ENCODE assay signal across 1 cellular context in the genomic region with DNA sequence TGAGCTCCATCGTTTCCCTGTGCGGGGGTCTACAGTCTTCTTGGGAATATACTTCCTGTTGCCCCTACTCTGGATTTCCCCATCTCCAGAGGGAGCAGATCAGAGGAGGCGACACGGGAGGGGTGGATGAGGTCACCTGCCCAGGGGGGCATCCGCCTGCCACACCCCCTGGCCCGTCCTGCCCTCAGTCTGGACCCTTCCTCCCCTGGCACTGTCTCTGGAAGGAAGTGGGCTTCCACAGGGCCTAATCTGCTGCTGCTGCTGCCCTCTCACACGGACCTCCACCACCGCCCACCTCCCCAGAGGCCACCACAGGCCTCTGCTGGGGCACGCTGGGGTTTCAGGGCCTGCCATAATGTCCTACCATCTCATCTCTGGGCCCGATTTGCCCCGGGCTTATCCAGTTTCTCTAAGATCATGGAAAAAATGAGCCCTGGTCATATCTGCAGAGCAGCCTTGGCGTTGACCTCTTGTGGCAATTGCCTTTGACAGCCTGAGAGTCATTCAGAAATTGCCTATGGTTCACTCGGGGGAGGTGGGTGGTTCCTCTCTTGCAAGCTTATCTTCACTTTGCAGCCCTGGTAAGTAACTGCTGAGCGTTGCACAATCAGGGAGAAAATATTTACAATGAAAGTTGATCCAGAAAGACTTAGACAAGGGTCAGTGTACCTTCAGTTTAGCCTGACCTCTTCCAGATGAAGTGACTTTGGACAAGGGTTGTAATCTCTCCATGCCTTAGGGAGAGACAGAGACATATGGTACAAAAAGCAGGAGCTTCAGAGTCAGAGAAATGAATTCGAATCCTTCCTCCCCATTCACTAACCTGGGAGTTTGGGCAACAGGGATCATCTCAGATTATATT.
TF ChIP-seq lines count a peak whose summit lies in the region.

No MANE protein-coding gene starts in this region.

TF ChIP-seq in K562, 482 proteins besides CTCF, POLR2A, EP300 and RAD21 (continued from another document and continues in another):
- TF ChIP-seq RERE (CRISPR knock-in tag; IDR thresholded peaks at IDR 0.05; ENCODE audit: borderline replicate concordance) (no peak), ZNF133 (CRISPR knock-in tag; IDR thresholded peaks at IDR 0.05) (peak; percentile 86), OTX1 (CRISPR knock-in tag; IDR thresholded peaks at IDR 0.05) (peak; percentile 90; the same call in 1 of the 2 replicates), SMC3 (conservative IDR thresholded peaks at IDR 0.05; ENCODE audit: insufficient read depth, low read depth, low read length) (peak; percentile 34; the same call in 1 of the 2 replicates), GABPB2 (CRISPR knock-in tag; conservative IDR thresholded peaks at IDR 0.05) (no peak; the same call in 1 of the 2 replicates), NFYB (IDR thresholded peaks at IDR 0.05; ENCODE audit: extremely low read depth, insufficient read length) (no peak), SPI1 (IDR thresholded peaks at IDR 0.05; ENCODE audit: borderline replicate concordance, low read depth, low read length) (peak; percentile 98), ZBTB17 (CRISPR knock-in tag; IDR thresholded peaks at IDR 0.05) (peak; percentile 87), ZNF766 (CRISPR knock-in tag; conservative IDR thresholded peaks at IDR 0.05) (peak; percentile 93), ZNF707 (CRISPR knock-in tag; conservative IDR thresholded peaks at IDR 0.05) (peak; percentile 64; the same call in 1 of the 2 replicates), MAFK (IDR thresholded peaks at IDR 0.05; ENCODE audit: low read length) (peak; percentile 98), PHF8 (IDR thresholded peaks at IDR 0.05; ENCODE audit: borderline replicate concordance, low read length) (no peak; the same call in 1 of the 2 replicates), JUNB (CRISPR knock-in tag; conservative IDR thresholded peaks at IDR 0.05) (peak; percentile 55), ZNF76 (CRISPR knock-in tag; IDR thresholded peaks at IDR 0.05; ENCODE audit: borderline replicate concordance) (peak; percentile 95), ZNF395 (CRISPR knock-in tag; IDR thresholded peaks at IDR 0.05) (peak; percentile 94), IRF2 (CRISPR knock-in tag; IDR thresholded peaks at IDR 0.05) (no peak), ZNF41 (CRISPR knock-in tag; conservative IDR thresholded peaks at IDR 0.05) (peak; percentile 61; the same call in 1 of the 2 replicates), E2F5 (CRISPR knock-in tag; IDR thresholded peaks at IDR 0.05) (no peak), ETV1 (tag; conservative IDR thresholded peaks at IDR 0.05; ENCODE audit: low read depth) (peak; percentile 84), PTTG1 (tag; IDR thresholded peaks at IDR 0.05; ENCODE audit: low read depth) (peak; percentile 70; the same call in 1 of the 2 replicates), C11orf30 (IDR thresholded peaks at IDR 0.05; ENCODE audit: low read depth) (peak; percentile 98), ZBTB43 (CRISPR knock-in tag; IDR thresholded peaks at IDR 0.05) (peak; percentile 88; the same call in 1 of the 2 replicates), CEBPB (tag; IDR thresholded peaks at IDR 0.05) (peak; percentile 100), SAFB (IDR thresholded peaks at IDR 0.05; ENCODE audit: borderline replicate concordance, low read depth, low read length) (no peak)
- TF ChIP-seq, protein P1, sequence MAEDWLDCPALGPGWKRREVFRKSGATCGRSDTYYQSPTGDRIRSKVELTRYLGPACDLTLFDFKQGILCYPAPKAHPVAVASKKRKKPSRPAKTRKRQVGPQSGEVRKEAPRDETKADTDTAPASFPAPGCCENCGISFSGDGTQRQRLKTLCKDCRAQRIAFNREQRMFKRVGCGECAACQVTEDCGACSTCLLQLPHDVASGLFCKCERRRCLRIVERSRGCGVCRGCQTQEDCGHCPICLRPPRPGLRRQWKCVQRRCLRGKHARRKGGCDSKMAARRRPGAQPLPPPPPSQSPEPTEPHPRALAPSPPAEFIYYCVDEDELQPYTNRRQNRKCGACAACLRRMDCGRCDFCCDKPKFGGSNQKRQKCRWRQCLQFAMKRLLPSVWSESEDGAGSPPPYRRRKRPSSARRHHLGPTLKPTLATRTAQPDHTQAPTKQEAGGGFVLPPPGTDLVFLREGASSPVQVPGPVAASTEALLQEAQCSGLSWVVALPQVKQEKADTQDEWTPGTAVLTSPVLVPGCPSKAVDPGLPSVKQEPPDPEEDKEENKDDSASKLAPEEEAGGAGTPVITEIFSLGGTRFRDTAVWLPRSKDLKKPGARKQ (CRISPR knock-in tag; IDR thresholded peaks at IDR 0.05) = no peak
- TF ChIP-seq, protein P2, sequence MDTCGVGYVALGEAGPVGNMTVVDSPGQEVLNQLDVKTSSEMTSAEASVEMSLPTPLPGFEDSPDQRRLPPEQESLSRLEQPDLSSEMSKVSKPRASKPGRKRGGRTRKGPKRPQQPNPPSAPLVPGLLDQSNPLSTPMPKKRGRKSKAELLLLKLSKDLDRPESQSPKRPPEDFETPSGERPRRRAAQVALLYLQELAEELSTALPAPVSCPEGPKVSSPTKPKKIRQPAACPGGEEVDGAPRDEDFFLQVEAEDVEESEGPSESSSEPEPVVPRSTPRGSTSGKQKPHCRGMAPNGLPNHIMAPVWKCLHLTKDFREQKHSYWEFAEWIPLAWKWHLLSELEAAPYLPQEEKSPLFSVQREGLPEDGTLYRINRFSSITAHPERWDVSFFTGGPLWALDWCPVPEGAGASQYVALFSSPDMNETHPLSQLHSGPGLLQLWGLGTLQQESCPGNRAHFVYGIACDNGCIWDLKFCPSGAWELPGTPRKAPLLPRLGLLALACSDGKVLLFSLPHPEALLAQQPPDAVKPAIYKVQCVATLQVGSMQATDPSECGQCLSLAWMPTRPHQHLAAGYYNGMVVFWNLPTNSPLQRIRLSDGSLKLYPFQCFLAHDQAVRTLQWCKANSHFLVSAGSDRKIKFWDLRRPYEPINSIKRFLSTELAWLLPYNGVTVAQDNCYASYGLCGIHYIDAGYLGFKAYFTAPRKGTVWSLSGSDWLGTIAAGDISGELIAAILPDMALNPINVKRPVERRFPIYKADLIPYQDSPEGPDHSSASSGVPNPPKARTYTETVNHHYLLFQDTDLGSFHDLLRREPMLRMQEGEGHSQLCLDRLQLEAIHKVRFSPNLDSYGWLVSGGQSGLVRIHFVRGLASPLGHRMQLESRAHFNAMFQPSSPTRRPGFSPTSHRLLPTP (IDR thresholded peaks at IDR 0.05; ENCODE audit: borderline replicate concordance, extremely low read depth, insufficient read length) = no peak
- TF ChIP-seq, protein P3, sequence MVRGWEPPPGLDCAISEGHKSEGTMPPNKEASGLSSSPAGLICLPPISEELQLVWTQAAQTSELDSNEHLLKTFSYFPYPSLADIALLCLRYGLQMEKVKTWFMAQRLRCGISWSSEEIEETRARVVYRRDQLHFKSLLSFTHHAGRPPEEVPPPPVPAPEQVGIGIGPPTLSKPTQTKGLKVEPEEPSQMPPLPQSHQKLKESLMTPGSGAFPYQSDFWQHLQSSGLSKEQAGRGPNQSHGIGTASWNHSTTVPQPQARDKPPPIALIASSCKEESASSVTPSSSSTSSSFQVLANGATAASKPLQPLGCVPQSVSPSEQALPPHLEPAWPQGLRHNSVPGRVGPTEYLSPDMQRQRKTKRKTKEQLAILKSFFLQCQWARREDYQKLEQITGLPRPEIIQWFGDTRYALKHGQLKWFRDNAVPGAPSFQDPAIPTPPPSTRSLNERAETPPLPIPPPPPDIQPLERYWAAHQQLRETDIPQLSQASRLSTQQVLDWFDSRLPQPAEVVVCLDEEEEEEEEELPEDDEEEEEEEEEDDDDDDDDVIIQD (CRISPR knock-in tag; IDR thresholded peaks at IDR 0.05) = peak; percentile 92
- TF ChIP-seq, protein P4, sequence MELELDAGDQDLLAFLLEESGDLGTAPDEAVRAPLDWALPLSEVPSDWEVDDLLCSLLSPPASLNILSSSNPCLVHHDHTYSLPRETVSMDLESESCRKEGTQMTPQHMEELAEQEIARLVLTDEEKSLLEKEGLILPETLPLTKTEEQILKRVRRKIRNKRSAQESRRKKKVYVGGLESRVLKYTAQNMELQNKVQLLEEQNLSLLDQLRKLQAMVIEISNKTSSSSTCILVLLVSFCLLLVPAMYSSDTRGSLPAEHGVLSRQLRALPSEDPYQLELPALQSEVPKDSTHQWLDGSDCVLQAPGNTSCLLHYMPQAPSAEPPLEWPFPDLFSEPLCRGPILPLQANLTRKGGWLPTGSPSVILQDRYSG (tag; conservative IDR thresholded peaks at IDR 0.05; ENCODE audit: low read depth) = peak; percentile 82
- TF ChIP-seq, protein P5, sequence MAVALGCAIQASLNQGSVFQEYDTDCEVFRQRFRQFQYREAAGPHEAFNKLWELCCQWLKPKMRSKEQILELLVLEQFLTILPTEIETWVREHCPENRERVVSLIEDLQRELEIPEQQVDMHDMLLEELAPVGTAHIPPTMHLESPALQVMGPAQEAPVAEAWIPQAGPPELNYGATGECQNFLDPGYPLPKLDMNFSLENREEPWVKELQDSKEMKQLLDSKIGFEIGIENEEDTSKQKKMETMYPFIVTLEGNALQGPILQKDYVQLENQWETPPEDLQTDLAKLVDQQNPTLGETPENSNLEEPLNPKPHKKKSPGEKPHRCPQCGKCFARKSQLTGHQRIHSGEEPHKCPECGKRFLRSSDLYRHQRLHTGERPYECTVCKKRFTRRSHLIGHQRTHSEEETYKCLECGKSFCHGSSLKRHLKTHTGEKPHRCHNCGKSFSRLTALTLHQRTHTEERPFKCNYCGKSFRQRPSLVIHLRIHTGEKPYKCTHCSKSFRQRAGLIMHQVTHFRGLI (CRISPR knock-in tag; IDR thresholded peaks at IDR 0.05) = peak; percentile 84
